20 cellular contexts compared by ENCODE assay signal in the genomic region with DNA sequence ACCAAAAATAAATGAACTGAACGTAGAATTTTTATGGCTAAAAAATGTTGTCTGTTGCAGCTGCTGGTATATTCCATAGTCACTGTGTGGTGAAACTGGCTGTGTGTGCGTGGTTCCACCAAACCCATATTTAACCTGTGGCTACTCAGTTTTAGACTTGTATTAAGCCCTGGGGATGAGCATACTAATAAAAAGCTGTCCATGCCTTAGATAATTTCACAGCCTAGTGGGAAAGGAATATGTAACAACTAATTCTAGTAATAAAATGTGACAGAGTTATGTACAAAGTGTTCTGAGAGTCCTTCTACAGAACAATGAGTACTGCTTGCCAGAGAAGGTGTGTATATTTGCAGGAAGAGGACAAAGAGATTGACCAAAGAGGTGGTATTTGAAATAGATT.
"Had no signal": no experiment of that assay in that cellular context is flagged by ENCODE, and none has a peak within 500 bp of the region (broad histone marks: within the 10 kb centered on the region; RNA-seq: fewer than 3 reads in every experiment).

No MANE protein-coding gene starts in this region.

- H3K27ac Mint-ChIP-seq: naive thymus-derived CD4-positive, alpha-beta T cell; stimulated activated effector memory CD8-positive, alpha-beta T cell treated with anti-CD3 and anti-CD28 coated beads, Interleukin-12 subunit alpha, Interleukin-12 subunit beta, amount 100 ng/mL, for 72 hours had no signal

- H3K36me3 ChIP-seq: suprapubic skin, thyroid gland, upper lobe of left lung, uterus had no signal

- H3K4me1 Mint-ChIP-seq: naive thymus-derived CD4-positive, alpha-beta T cell; stimulated activated effector memory CD8-positive, alpha-beta T cell treated with anti-CD3 and anti-CD28 coated beads, Interleukin-12 subunit alpha, Interleukin-12 subunit beta, amount 100 ng/mL, for 72 hours had no signal

- H3K27me3 ChIP-seq: foreskin keratinocyte, hepatocyte, suprapubic skin, thyroid gland, upper lobe of left lung, uterus had no signal

- H3K4me1 ChIP-seq: foreskin keratinocyte, suprapubic skin, thyroid gland, upper lobe of left lung, uterus had no signal

- H3K4me3 Mint-ChIP-seq: naive thymus-derived CD4-positive, alpha-beta T cell; stimulated activated effector memory CD8-positive, alpha-beta T cell treated with anti-CD3 and anti-CD28 coated beads, Interleukin-12 subunit alpha, Interleukin-12 subunit beta, amount 100 ng/mL, for 72 hours had no signal

- DNase-seq: effector memory CD4-positive, alpha-beta T cell; foreskin keratinocyte; kidney; left cardiac atrium; left ventricle myocardium superior; midbrain; naive thymus-derived CD4-positive, alpha-beta T cell; posterior cingulate gyrus; right cardiac atrium; stimulated activated CD4-positive, alpha-beta T cell treated with anti-CD3 and anti-CD28 coated beads, Interleukin-4, amount 100 ng/mL, for 1 hour; stimulated activated CD8-positive, alpha-beta memory T cell treated with anti-CD3 and anti-CD28 coated beads, Interleukin-4, amount 100 ng/mL, for 48 hours; stimulated activated naive CD8-positive, alpha-beta T cell treated with anti-CD3 and anti-CD28 coated beads, Interleukin-15, Interleukin-2, amounts not matched to agents 100 U/mL and 50 U/mL, for 24 hours; thyroid gland; upper lobe of left lung; uterus had no signal

- H3K27ac ChIP-seq: foreskin keratinocyte, hepatocyte, suprapubic skin, thyroid gland, upper lobe of left lung, uterus had no signal

- H3K9me3 ChIP-seq: suprapubic skin, thyroid gland, upper lobe of left lung, uterus had no signal

- ATAC-seq: esophagus mucosa; foreskin keratinocyte; left cardiac atrium; left ventricle myocardium superior; naive thymus-derived CD4-positive, alpha-beta T cell; right cardiac atrium; stimulated activated effector memory CD8-positive, alpha-beta T cell treated with anti-CD3 and anti-CD28 coated beads, Interleukin-12 subunit alpha, Interleukin-12 subunit beta, amount 100 ng/mL, for 72 hours; stimulated activated naive CD8-positive, alpha-beta T cell treated with anti-CD3 and anti-CD28 coated beads, Interleukin-15, Interleukin-2, amounts not matched to agents 100 U/mL and 50 U/mL, for 24 hours had no signal

- H2AFZ ChIP-seq: hepatocyte had no signal

- H3K4me3 ChIP-seq: hepatocyte, lung, suprapubic skin, thyroid gland, upper lobe of left lung, uterus had no signal

- H3K9me3 Mint-ChIP-seq: stimulated activated effector memory CD8-positive, alpha-beta T cell treated with anti-CD3 and anti-CD28 coated beads, Interleukin-12 subunit alpha, Interleukin-12 subunit beta, amount 100 ng/mL, for 72 hours had no signal

- FAIRE-seq: kidney had no signal

- H3K4me2 ChIP-seq: hepatocyte had no signal

- H3K36me3 Mint-ChIP-seq: naive thymus-derived CD4-positive, alpha-beta T cell; stimulated activated effector memory CD8-positive, alpha-beta T cell treated with anti-CD3 and anti-CD28 coated beads, Interleukin-12 subunit alpha, Interleukin-12 subunit beta, amount 100 ng/mL, for 72 hours had no signal

- H3K79me2 ChIP-seq: hepatocyte had no signal
